ENCODE assay signal across 8 cellular contexts in genomic region chr1:188672153-188672552, GRCh38.
"Had no signal": no experiment of that assay in that cellular context is flagged by ENCODE, and none has a peak within 500 bp of the region (broad histone marks: within the 10 kb centered on the region; RNA-seq: fewer than 3 reads in every experiment).

No MANE protein-coding gene starts in this region.

- DNase-seq: GDM1, GF-D8 had no signal

- FAIRE-seq: G401.6, GM12878, GM12891, GM12892, GM18507, GM19239 had no signal

- H3K4me3 ChIP-seq: GM12878 had no signal
